Comparison of ENCODE assay signal across 1 cellular context in the genomic region with DNA sequence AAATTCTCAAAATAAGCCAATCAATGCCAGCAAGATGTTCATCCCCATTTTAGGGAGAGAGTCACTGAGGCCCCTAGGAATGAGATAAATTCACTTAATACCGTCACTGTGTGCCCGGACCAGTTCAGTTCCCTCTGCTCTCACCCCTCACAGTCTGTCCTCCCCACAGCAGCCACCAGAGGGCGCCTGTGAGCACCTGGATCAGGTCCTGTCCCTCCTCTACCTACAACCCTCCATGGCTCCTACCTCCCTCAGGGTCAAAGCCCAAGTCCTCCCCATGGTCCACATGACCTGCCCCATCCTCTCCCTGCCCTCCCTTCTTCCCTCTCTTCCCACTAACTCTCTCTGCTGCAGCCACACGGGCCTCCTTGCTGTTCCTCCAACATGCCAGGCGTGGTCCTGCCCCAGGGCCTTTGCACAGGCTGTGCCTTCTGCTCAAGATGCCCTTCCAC.
A peak's percentile ranks its signal among the peaks of the same experiment; 100 is the strongest.
TF ChIP-seq lines count a peak whose summit lies in the region.

No MANE protein-coding gene starts in this region.

TF ChIP-seq in HepG2, 621 proteins besides CTCF, POLR2A, EP300 and RAD21 (continued from another document):
- TF ChIP-seq, protein P1, sequence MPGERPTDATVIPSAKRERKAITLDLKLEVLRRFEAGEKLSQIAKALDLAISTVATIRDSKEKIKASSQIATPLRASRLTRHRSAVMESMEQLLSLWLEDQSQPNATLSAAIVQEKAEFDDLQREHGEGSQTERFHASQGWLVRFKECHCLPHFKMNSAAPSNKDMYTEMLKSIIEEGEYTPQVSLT (CRISPR knock-in tag; IDR thresholded peaks at IDR 0.05; ENCODE audit: borderline replicate concordance, low read depth), result no peak
- 0 out of 2 replicates have a peak, but pooled peaks have one; percentile 42 for TF ChIP-seq RCOR2 (CRISPR knock-in tag; IDR thresholded peaks at IDR 0.05)
- TF ChIP-seq ZNF530 (CRISPR knock-in tag; IDR thresholded peaks at IDR 0.05; ENCODE audit: low read depth), result no peak
- peak; percentile 80 for TF ChIP-seq KDM1A (CRISPR knock-in tag; IDR thresholded peaks at IDR 0.05)
- 0 out of 2 replicates have a peak, but pooled peaks have one; percentile 58 for TF ChIP-seq ADNP (CRISPR knock-in tag; IDR thresholded peaks at IDR 0.05)
- TF ChIP-seq ZNF768 (CRISPR knock-in tag; IDR thresholded peaks at IDR 0.05), result no peak; the same call in 1 of the 2 replicates
- peak; percentile 61 for TF ChIP-seq SMC3 (IDR thresholded peaks at IDR 0.05; ENCODE audit: low read length)
- TF ChIP-seq, protein P2, sequence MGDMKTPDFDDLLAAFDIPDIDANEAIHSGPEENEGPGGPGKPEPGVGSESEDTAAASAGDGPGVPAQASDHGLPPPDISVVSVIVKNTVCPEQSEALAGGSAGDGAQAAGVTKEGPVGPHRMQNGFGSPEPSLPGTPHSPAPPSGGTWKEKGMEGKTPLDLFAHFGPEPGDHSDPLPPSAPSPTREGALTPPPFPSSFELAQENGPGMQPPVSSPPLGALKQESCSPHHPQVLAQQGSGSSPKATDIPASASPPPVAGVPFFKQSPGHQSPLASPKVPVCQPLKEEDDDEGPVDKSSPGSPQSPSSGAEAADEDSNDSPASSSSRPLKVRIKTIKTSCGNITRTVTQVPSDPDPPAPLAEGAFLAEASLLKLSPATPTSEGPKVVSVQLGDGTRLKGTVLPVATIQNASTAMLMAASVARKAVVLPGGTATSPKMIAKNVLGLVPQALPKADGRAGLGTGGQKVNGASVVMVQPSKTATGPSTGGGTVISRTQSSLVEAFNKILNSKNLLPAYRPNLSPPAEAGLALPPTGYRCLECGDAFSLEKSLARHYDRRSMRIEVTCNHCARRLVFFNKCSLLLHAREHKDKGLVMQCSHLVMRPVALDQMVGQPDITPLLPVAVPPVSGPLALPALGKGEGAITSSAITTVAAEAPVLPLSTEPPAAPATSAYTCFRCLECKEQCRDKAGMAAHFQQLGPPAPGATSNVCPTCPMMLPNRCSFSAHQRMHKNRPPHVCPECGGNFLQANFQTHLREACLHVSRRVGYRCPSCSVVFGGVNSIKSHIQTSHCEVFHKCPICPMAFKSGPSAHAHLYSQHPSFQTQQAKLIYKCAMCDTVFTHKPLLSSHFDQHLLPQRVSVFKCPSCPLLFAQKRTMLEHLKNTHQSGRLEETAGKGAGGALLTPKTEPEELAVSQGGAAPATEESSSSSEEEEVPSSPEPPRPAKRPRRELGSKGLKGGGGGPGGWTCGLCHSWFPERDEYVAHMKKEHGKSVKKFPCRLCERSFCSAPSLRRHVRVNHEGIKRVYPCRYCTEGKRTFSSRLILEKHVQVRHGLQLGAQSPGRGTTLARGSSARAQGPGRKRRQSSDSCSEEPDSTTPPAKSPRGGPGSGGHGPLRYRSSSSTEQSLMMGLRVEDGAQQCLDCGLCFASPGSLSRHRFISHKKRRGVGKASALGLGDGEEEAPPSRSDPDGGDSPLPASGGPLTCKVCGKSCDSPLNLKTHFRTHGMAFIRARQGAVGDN (CRISPR knock-in tag; IDR thresholded peaks at IDR 0.05), result peak; percentile 13; the same call in 1 of the 2 replicates
- peak; percentile 84 for TF ChIP-seq ZFP36 (IDR thresholded peaks at IDR 0.05; ENCODE audit: borderline replicate concordance, low read depth, low read length, partially characterized antibody)
- 0 out of 2 replicates have a peak, but pooled peaks have one; percentile 23 for TF ChIP-seq HDAC2 (CRISPR knock-in tag; IDR thresholded peaks at IDR 0.05)
- TF ChIP-seq KDM2A (CRISPR knock-in tag; IDR thresholded peaks at IDR 0.05; ENCODE audit: borderline replicate concordance, low read depth), result peak; percentile 56; the same call in 1 of the 2 replicates
- no peak for TF ChIP-seq ZNF674 (CRISPR knock-in tag; IDR thresholded peaks at IDR 0.05; ENCODE audit: low read depth)
- TF ChIP-seq SNAI1 (CRISPR knock-in tag; IDR thresholded peaks at IDR 0.05; ENCODE audit: borderline replicate concordance), result no peak
- TF ChIP-seq TBX2 (CRISPR knock-in tag; IDR thresholded peaks at IDR 0.05; ENCODE audit: borderline replicate concordance), result 0 out of 2 replicates have a peak, but pooled peaks have one; percentile 23
- TF ChIP-seq PCBP1 (IDR thresholded peaks at IDR 0.05; ENCODE audit: borderline replicate concordance, low read depth, low read length), result no peak
- TF ChIP-seq ZMYM3 (CRISPR knock-in tag; IDR thresholded peaks at IDR 0.05), result peak; percentile 95
- TF ChIP-seq ZNF3 (CRISPR knock-in tag; IDR thresholded peaks at IDR 0.05), result peak; percentile 53; the same call in 1 of the 2 replicates
